Comparison of ENCODE assay signal across 8 cellular contexts in genomic region chr10:104824378-104825006, GRCh38.
A peak's percentile ranks its signal among the peaks of the same experiment; 100 is the strongest.
DNase-seq lines count a peak whose midpoint lies in the region; ATAC-seq lines count a peak whose summit lies in the region.

No MANE protein-coding gene starts in this region.

- DNase-seq in ELR (ENCODE audit: low read depth) (peak; percentile 20), HK-2 (ENCODE audit: unreplicated experiment) (peak; percentile 58), medulla oblongata (ENCODE audit: extremely low spot score) (peak; percentile 6), hippocampal formation (lab: John Stamatoyannopoulos, UW) (no peak), DMS79 treated with DMSO at 0.1 percent for 48 hours (lab: John Stamatoyannopoulos, UW) (no peak)
- peak; percentile 1 to 13 for DNase-seq in activated T-cell treated with anti-CD3 and anti-CD28 coated beads, Interleukin-2, amount 50 U/mL, for 72 hours
- no peak for DNase-seq in effector memory CD8-positive, alpha-beta T cell

- ATAC-seq in activated T-cell treated with anti-CD3 and anti-CD28 coated beads, Interleukin-2, amount 50 U/mL, for 72 hours (replicated peaks in 1 of 2) = no peak
- no peak for ATAC-seq in GM21526 (IDR thresholded peaks at IDR 0.05; ENCODE audit: low FRiP score, unreplicated experiment)
- no peak for ATAC-seq in effector memory CD8-positive, alpha-beta T cell (replicated peaks)

- H3K9me3 Mint-ChIP-seq in activated T-cell treated with anti-CD3 and anti-CD28 coated beads, Interleukin-2, amount 50 U/mL, for 72 hours = peaks cover 2 to 7% of the 10 kb centered on the region in 2 donors
- peaks cover 3 to 14% of the 10 kb centered on the region in 2 donors for H3K9me3 Mint-ChIP-seq in effector memory CD8-positive, alpha-beta T cell

- H3K36me3 Mint-ChIP-seq in activated T-cell treated with anti-CD3 and anti-CD28 coated beads, Interleukin-2, amount 50 U/mL, for 72 hours (ENCODE audit: insufficient read depth in 2 of 2) = no peaks in the 10 kb centered on the region
- peaks cover 3% of the 10 kb centered on the region for H3K36me3 Mint-ChIP-seq in effector memory CD8-positive, alpha-beta T cell (ENCODE audit: insufficient read depth)

- H3K27me3 Mint-ChIP-seq in activated T-cell treated with anti-CD3 and anti-CD28 coated beads, Interleukin-2, amount 50 U/mL, for 72 hours (ENCODE audit: low read depth) = no peaks in the 10 kb centered on the region
- H3K27me3 Mint-ChIP-seq in effector memory CD8-positive, alpha-beta T cell = no peaks in the 10 kb centered on the region

- no peaks in the 10 kb centered on the region for H3K4me1 Mint-ChIP-seq in activated T-cell treated with anti-CD3 and anti-CD28 coated beads, Interleukin-2, amount 50 U/mL, for 72 hours (ENCODE audit: low read depth)
- no peaks in the 10 kb centered on the region for H3K4me1 Mint-ChIP-seq in effector memory CD8-positive, alpha-beta T cell (ENCODE audit: low read depth in 2 of 2)

- H3K27ac Mint-ChIP-seq in activated T-cell treated with anti-CD3 and anti-CD28 coated beads, Interleukin-2, amount 50 U/mL, for 72 hours = no peak overlapping the region
- H3K27ac Mint-ChIP-seq in effector memory CD8-positive, alpha-beta T cell = no peak overlapping the region

- no peak overlapping the region for H3K4me3 Mint-ChIP-seq in activated T-cell treated with anti-CD3 and anti-CD28 coated beads, Interleukin-2, amount 50 U/mL, for 72 hours
- no peak overlapping the region for H3K4me3 Mint-ChIP-seq in effector memory CD8-positive, alpha-beta T cell

Comparison
In these comparisons a context has a peak if more than half of its experiments do, and no peak if none do; other contexts are left out.
1. DNase-seq: peak in ELR (single experiment), HK-2 (single experiment), activated T-cell treated with anti-CD3 and anti-CD28 coated beads, Interleukin-2, amount 50 U/mL, for 72 hours (2 of 2) and medulla oblongata (single experiment); none in effector memory CD8-positive, alpha-beta T cell (0 of 3), hippocampal formation (0 of 2) and DMS79 treated with DMSO at 0.1 percent for 48 hours (single experiment).